ENCODE assay signal across 19 cellular contexts in the genomic region with DNA sequence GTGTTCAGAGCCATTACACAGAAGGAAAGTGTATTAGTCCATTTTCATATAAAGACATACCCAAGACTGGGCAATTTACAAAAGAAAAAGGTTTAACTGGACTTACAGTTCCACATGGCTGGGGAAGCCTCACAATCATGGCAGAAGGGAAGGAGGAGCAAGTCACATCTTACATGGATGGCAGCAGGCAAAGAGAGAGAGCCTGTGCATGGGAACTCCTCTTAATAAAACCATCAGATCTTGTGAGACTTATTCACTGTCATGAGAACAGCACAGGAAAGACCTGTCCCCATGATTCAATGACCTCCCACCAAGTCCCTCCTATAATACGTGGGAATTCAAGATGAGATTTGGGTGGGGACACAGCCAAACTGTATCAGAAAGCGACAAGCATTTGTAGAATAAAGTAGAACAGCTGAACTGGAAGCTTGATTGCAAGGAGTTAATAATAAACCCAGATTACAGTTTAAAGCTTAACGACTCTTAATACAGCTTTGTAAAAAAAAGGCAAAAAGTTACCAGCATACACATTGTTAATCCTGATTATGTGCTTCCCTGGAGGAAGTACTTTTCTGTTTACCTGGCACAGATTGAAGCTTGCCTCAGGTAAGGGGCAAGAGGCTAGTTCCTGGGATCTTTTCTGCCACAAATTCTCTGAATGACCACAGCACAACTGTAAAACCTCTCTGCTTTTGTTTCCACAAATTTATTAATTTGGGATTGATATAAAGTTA. TPM values are rescaled to one million over a fixed set of nuclear protein-coding genes. Genes with fewer than 3 reads are reported as not detected.
"Had no signal": no experiment of that assay in that cellular context is flagged by ENCODE, and none has a peak within 500 bp of the region (broad histone marks: within the 10 kb centered on the region; RNA-seq: fewer than 3 reads in every experiment).

No MANE protein-coding gene starts in this region.

- H3K36me3 ChIP-seq: left lung, neural progenitor cell, right atrium auricular region, sigmoid colon, thoracic aorta, tibial nerve, upper lobe of left lung had no signal

- H3K4me1 ChIP-seq: neural progenitor cell, sigmoid colon had no signal

- ATAC-seq: left lung; naive thymus-derived CD4-positive, alpha-beta T cell; stimulated activated naive B cell treated with anti-CD40 and anti-IgM and Interleukin-4, amounts not matched to agents 10 μg/mL and 1 μg/mL and 100 μg/mL, for 72 hours had no signal

- DNase-seq: cortex of kidney; dorsolateral prefrontal cortex; effector CD4-positive, alpha-beta T cell; hypothalamus; immature natural killer cell; islet precursor cell; left lung; mesenchymal stem cell; naive thymus-derived CD4-positive, alpha-beta T cell; sigmoid colon; stimulated activated CD4-positive, alpha-beta T cell treated with anti-CD3 and anti-CD28 coated beads, Interleukin-2, amount 100 ng/mL, for 48 hours; stimulated activated naive B cell treated with anti-CD40 and anti-IgM and Interleukin-4, amounts not matched to agents 10 μg/mL and 1 μg/mL and 100 μg/mL, for 72 hours; upper lobe of left lung had no signal

- H3K27me3 ChIP-seq: dorsolateral prefrontal cortex, neural progenitor cell, right atrium auricular region, sigmoid colon, tibial nerve, upper lobe of left lung had no signal

- H3K27ac ChIP-seq: dorsolateral prefrontal cortex, left lung, neural progenitor cell, parathyroid adenoma, right atrium auricular region, sigmoid colon, thoracic aorta, tibial nerve, upper lobe of left lung had no signal

- H3K4me3 ChIP-seq: dorsolateral prefrontal cortex, left lung, neural progenitor cell, right atrium auricular region, sigmoid colon, thoracic aorta, tibial nerve, upper lobe of left lung had no signal

- H3K9me3 ChIP-seq: left lung, right atrium auricular region, sigmoid colon, thoracic aorta, tibial nerve, upper lobe of left lung had no signal

RNA-seq across cellular contexts. Expression of a gene that starts 18.1 kb away (rescaled TPM):
- total RNA-seq: fibroblast of villous mesenchyme had no signal
